In genomic region chrX:87664381-87664780, GRCh38 we compare ENCODE assay signal across 9 cellular contexts.
DNase-seq lines count a peak whose midpoint lies in the region; ATAC-seq, FAIRE-seq and TF ChIP-seq lines count a peak whose summit lies in the region.
"Had no signal": no experiment of that assay in that cellular context is flagged by ENCODE, and none has a peak within 500 bp of the region (broad histone marks: within the 10 kb centered on the region; RNA-seq: fewer than 3 reads in every experiment).

No MANE protein-coding gene starts in this region.

- H2AFZ ChIP-seq in GM23248 (no peak overlapping the region), hepatocyte (no peak overlapping the region)

- H3F3A ChIP-seq in GM23248 (ENCODE audit: insufficient read depth): no peaks in the 10 kb centered on the region

- peak; percentile 72 to 81 for TF ChIP-seq RAD21 in A549 (conservative IDR thresholded peaks at IDR 0.05 in 1 of 2, IDR thresholded peaks at IDR 0.05 in 1 of 2)

- H3K4me2 ChIP-seq in A549 (no peak overlapping the region), GM23248 (ENCODE audit: unreplicated experiment) (no peak overlapping the region), hepatocyte (no peak overlapping the region)

- H3K36me3 ChIP-seq in GM23248 (ENCODE audit: low read depth): no peaks in the 10 kb centered on the region
- H3K36me3 ChIP-seq in hepatocyte (replicated peaks; ENCODE audit: insufficient read depth, low read depth): no peaks in the 10 kb centered on the region

- H3K4me3 ChIP-seq in A549: no peak overlapping the region
- H3K4me3 ChIP-seq in GM23248: no peak overlapping the region
- no peak overlapping the region for H3K4me3 ChIP-seq in hepatocyte

- no peak overlapping the region for H3K9ac ChIP-seq in GM23248

- no peaks in the 10 kb centered on the region for H3K9me3 ChIP-seq in A549
- H3K9me3 ChIP-seq in GM23248 (ENCODE audit: low read depth): no peaks in the 10 kb centered on the region
- no peaks in the 10 kb centered on the region for H3K9me3 ChIP-seq in hepatocyte (ENCODE audit: low read depth)

- no peak for TF ChIP-seq POLR2A in A549 (IDR thresholded peaks at IDR 0.05; ENCODE audit: low read length)

- no peak for TF ChIP-seq EP300 in A549 (IDR thresholded peaks at IDR 0.05)

- TF ChIP-seq CTCF in A549 (IDR thresholded peaks at IDR 0.05) (peak; percentile 66), hepatocyte (IDR thresholded peaks at IDR 0.05; ENCODE audit: poor library complexity) (peak; percentile 67)

- CTCF ChIA-PET in A549 (lab: Yijun Ruan, JAX): interaction anchor here (0.9 kb wide), 1 partner anchor 180 kb away, joined by 3 read pairs; no protein-coding TSS in a partner anchor

- WGBS in A549 (ENCODE audit: missing lambda C conversion rate): 0% methylated on average over 2 of the region's 2 CpGs
- 1 to 4% methylated on average over 2 of the region's 2 CpGs for WGBS in GM23248 (ENCODE audit: low coverage in 1 of 2, low lambda C conversion rate in 2 of 2, missing lambda C conversion rate in 2 of 2), 2 experiments
- WGBS in hepatocyte (ENCODE audit: low lambda C conversion rate, missing lambda C conversion rate): 5% methylated on average over 2 of the region's 2 CpGs

- H4K20me1 ChIP-seq in GM23248 (ENCODE audit: insufficient read depth) (no peaks in the 10 kb centered on the region), hepatocyte (ENCODE audit: insufficient read depth, poor library complexity, severe bottlenecking) (no peaks in the 10 kb centered on the region)

- H3K27ac ChIP-seq in A549 (no peak overlapping the region), GM23248 (no peak overlapping the region), hepatocyte (no peak overlapping the region)

- ATAC-seq in A549 (peak in 1 of 2 experiments; percentile 64; a peak in 2 of 6 replicates), HG03457 (IDR thresholded peaks at IDR 0.05; ENCODE audit: unreplicated experiment) (no peak)

- DNase-seq in A549 (ENCODE audit: low read depth in 1 of 2, low spot score in 1 of 2): peak; percentile 2 to 35
- peak; percentile 9 for DNase-seq in GM23248
- DNase-seq in SK-N-DZ (ENCODE audit: low spot score): peak; percentile 1
- peak; percentile 51 for DNase-seq in hepatocyte (ENCODE audit: low spot score)
- DNase-seq in ecto neural progenitor cell (ENCODE audit: low spot score): no peak
- DNase-seq in NCI-H345 (lab: John Stamatoyannopoulos, UW): no peak
- DNase-seq in mesenteric fat pad (ENCODE audit: low spot score): no peak
- DNase-seq: aorta had no signal

- in situ Hi-C loops in GM23248 (cut with MboI): no loop called here

- FAIRE-seq in A549 (lab: Jason Lieb, UNC): peak; percentile 96

- H3K4me1 ChIP-seq in A549: no peaks in the 10 kb centered on the region
- H3K4me1 ChIP-seq in GM23248 (ENCODE audit: insufficient read depth): no peaks in the 10 kb centered on the region
- H3K4me1 ChIP-seq in hepatocyte (ENCODE audit: insufficient read depth): no peaks in the 10 kb centered on the region

- H3K79me2 ChIP-seq in GM23248 (ENCODE audit: insufficient read depth) (no peaks in the 10 kb centered on the region), hepatocyte (no peaks in the 10 kb centered on the region)

- POLR2A ChIA-PET in A549 (lab: Yijun Ruan, JAX): no interaction called here

- H3K9me2 ChIP-seq in GM23248 (ENCODE audit: insufficient read depth) (no peaks in the 10 kb centered on the region), hepatocyte (replicated peaks; ENCODE audit: insufficient read depth) (no peaks in the 10 kb centered on the region)

- H3K27me3 ChIP-seq in GM23248 (replicated peaks; ENCODE audit: insufficient read depth) (no peaks in the 10 kb centered on the region), hepatocyte (no peaks in the 10 kb centered on the region)

TF ChIP-seq in A549, 52 proteins besides CTCF, POLR2A, EP300 and RAD21:
- TF ChIP-seq TFCP2L1 (CRISPR knock-in tag; IDR thresholded peaks at IDR 0.05): no peak
- TF ChIP-seq MAZ (IDR thresholded peaks at IDR 0.05; ENCODE audit: borderline replicate concordance, low read depth, low read length): no peak
- TF ChIP-seq MYC (IDR thresholded peaks at IDR 0.05; ENCODE audit: borderline replicate concordance, low read length): no peak
- peak; percentile 79 for TF ChIP-seq SMC3 (IDR thresholded peaks at IDR 0.05)
- no peak for TF ChIP-seq ELK1 (IDR thresholded peaks at IDR 0.05; ENCODE audit: low read depth, low read length)
- no peak for TF ChIP-seq NFE2L2 (conservative IDR thresholded peaks at IDR 0.05; ENCODE audit: low read length)

Comparison
In these comparisons a context has a peak if more than half of its experiments do, and no peak if none do; other contexts are left out.
1. DNase-seq: peak in A549 (2 of 2), GM23248 (single experiment), SK-N-DZ (single experiment) and hepatocyte (single experiment); none in ecto neural progenitor cell (single experiment), NCI-H345 (single experiment) and mesenteric fat pad (single experiment).